Comparison of ENCODE assay signal across 17 cellular contexts in genomic region chr1:115040501-115040900, GRCh38. TPM values are rescaled to one million over a fixed set of nuclear protein-coding genes. Genes with fewer than 3 reads are reported as not detected.
A peak's percentile ranks its signal among the peaks of the same experiment; 100 is the strongest.
DNase-seq lines count a peak whose midpoint lies in the region; TF ChIP-seq lines count a peak whose summit lies in the region.
"Had no signal": no experiment of that assay in that cellular context is flagged by ENCODE, and none has a peak within 500 bp of the region (broad histone marks: within the 10 kb centered on the region; RNA-seq: fewer than 3 reads in every experiment).

No MANE protein-coding gene starts in this region.

- H3K9me3 ChIP-seq in breast epithelium (no peaks in the 10 kb centered on the region), Loucy (ENCODE audit: insufficient read depth, low read depth, low read length) (no peaks in the 10 kb centered on the region), osteoblast (ENCODE audit: low read depth, low read length) (no peaks in the 10 kb centered on the region)

- H3K27ac ChIP-seq in breast epithelium (no peak overlapping the region), osteoblast (ENCODE audit: low read depth, low read length) (no peak overlapping the region)

- TF ChIP-seq POLR2A in breast epithelium (IDR thresholded peaks at IDR 0.05): no peak

- H3K4me2 ChIP-seq in Loucy (ENCODE audit: low read depth, low read length, poor library complexity, severe bottlenecking) (no peak overlapping the region), osteoblast (ENCODE audit: insufficient read depth, low read length) (no peak overlapping the region)

- intact Hi-C loops in MCF 10A (cut with micrococcal nuclease) (loop anchor here (5.0 to 10.0 kb wide), 2 partner anchors 557 to 696 kb away; no protein-coding TSS in a partner anchor), breast epithelium (cut with DNase I; ENCODE audit: low total_unique reads) (no loop called here)

- no peaks in the 10 kb centered on the region for H3K36me3 ChIP-seq in breast epithelium
- H3K36me3 ChIP-seq in Loucy (ENCODE audit: insufficient read depth, low read length): no peaks in the 10 kb centered on the region
- no peaks in the 10 kb centered on the region for H3K36me3 ChIP-seq in osteoblast (ENCODE audit: insufficient read depth, low read length)

- H3K9me3 Mint-ChIP-seq in MCF 10A (ENCODE audit: unreplicated experiment): no peaks in the 10 kb centered on the region
- H3K9me3 Mint-ChIP-seq in chondrocyte (ENCODE audit: low read depth): no peaks in the 10 kb centered on the region

- H3K4me1 ChIP-seq in breast epithelium (no peaks in the 10 kb centered on the region), Loucy (ENCODE audit: insufficient read depth, low read length, poor library complexity, severe bottlenecking) (no peaks in the 10 kb centered on the region), osteoblast (ENCODE audit: insufficient read depth, low read length) (no peaks in the 10 kb centered on the region)

- H4K20me1 ChIP-seq in Loucy (ENCODE audit: insufficient read depth, low read length, poor library complexity, severe bottlenecking) (no peaks in the 10 kb centered on the region), osteoblast (ENCODE audit: insufficient read depth, low read length) (no peaks in the 10 kb centered on the region)

- H3K27me3 ChIP-seq in breast epithelium: no peaks in the 10 kb centered on the region
- no peaks in the 10 kb centered on the region for H3K27me3 ChIP-seq in Loucy (ENCODE audit: insufficient read depth, low read length, poor library complexity, severe bottlenecking)
- peaks cover 21% of the 10 kb centered on the region for H3K27me3 ChIP-seq in osteoblast (ENCODE audit: insufficient read depth, low read length)

- H3K27ac Mint-ChIP-seq in MCF 10A (ENCODE audit: low read depth, unreplicated experiment) (no peak overlapping the region), chondrocyte (ENCODE audit: unreplicated experiment) (no peak overlapping the region)

- H3K9me2 ChIP-seq in Loucy (replicated peaks; ENCODE audit: low read depth, low read length): no peaks in the 10 kb centered on the region

- H3K4me3 Mint-ChIP-seq in MCF 10A (ENCODE audit: unreplicated experiment) (no peak overlapping the region), chondrocyte (ENCODE audit: unreplicated experiment) (no peak overlapping the region)

- H3K4me1 Mint-ChIP-seq in MCF 10A (ENCODE audit: insufficient read depth, unreplicated experiment) (no peaks in the 10 kb centered on the region), chondrocyte (ENCODE audit: low read depth) (peaks cover 5% of the 10 kb centered on the region)

- H3K79me2 ChIP-seq in Loucy (ENCODE audit: insufficient read depth, low read length) (no peaks in the 10 kb centered on the region), osteoblast (ENCODE audit: insufficient read depth, low read length) (no peaks in the 10 kb centered on the region)

- POLR2A ChIA-PET in MCF 10A (lab: Yijun Ruan, JAX): interaction anchor here (0.6 to 2.5 kb wide), 3 partner anchors 11 to 57 kb away, joined by 3 to 8 read pairs (median 3); no protein-coding TSS in a partner anchor

- H3K36me3 Mint-ChIP-seq in MCF 10A (ENCODE audit: insufficient read depth, unreplicated experiment) (no peaks in the 10 kb centered on the region), chondrocyte (ENCODE audit: low read depth) (peaks cover 43% of the 10 kb centered on the region)

- no peak overlapping the region for H3K9ac ChIP-seq in Loucy (ENCODE audit: low read depth, low read length, poor library complexity, severe bottlenecking)

- BruUV-seq in MCF 10A (replicated peaks; lab: Mats Ljungman, UMichigan): no TSS peak

- H3K27me3 Mint-ChIP-seq in MCF 10A (ENCODE audit: insufficient read depth, unreplicated experiment) (peaks cover 28% of the 10 kb centered on the region), chondrocyte (ENCODE audit: low read depth) (no peaks in the 10 kb centered on the region)

- H3K4me3 ChIP-seq in breast epithelium: no peak overlapping the region
- H3K4me3 ChIP-seq in Loucy (ENCODE audit: low read length, poor library complexity, severe bottlenecking): no peak overlapping the region
- H3K4me3 ChIP-seq in osteoblast (ENCODE audit: insufficient read depth, low read length): no peak overlapping the region
- H3K4me3 ChIP-seq: K562 had no signal

- H2AFZ ChIP-seq in Loucy (ENCODE audit: low read length) (no peak overlapping the region), osteoblast (ENCODE audit: low read length) (no peak overlapping the region)

- TF ChIP-seq CTCF in MCF 10A (IDR thresholded peaks at IDR 0.05; ENCODE audit: unreplicated experiment) (peak; percentile 7), breast epithelium (IDR thresholded peaks at IDR 0.05) (no peak), Loucy (conservative IDR thresholded peaks at IDR 0.05; ENCODE audit: low read length) (peak; percentile 44), chondrocyte (IDR thresholded peaks at IDR 0.05) (peak; percentile 16), osteoblast (IDR thresholded peaks at IDR 0.05; ENCODE audit: extremely low read depth, low read depth, low read length) (peak; percentile 11)

- CTCF ChIA-PET in MCF 10A (lab: Yijun Ruan, JAX): interaction anchor here (0.5 to 4.2 kb wide), 9 partner anchors 11 to 78 kb away, joined by 3 to 43 read pairs (median 4); no protein-coding TSS in a partner anchor

- DNase-seq in MCF 10A (ENCODE audit: unreplicated experiment) (no peak), breast epithelium (ENCODE audit: low spot score in 2 of 2) (no peak), chondrocyte (ENCODE audit: low spot score) (no peak), osteoblast (ENCODE audit: insufficient read length, low spot score, missing footprints) (no peak), HUDEP-2 (lab: John Stamatoyannopoulos, UW; ENCODE audit: unreplicated experiment in 76 of 76) (no peak), SHP77 treated with DMSO at 0.1 percent for 48 hours (lab: John Stamatoyannopoulos, UW) (no peak)
- no peak for DNase-seq in activated naive CD4-positive, alpha-beta T cell treated with Interleukin-2 at 50 U/mL for 16 hours
- DNase-seq: 8988T, NCI-H2029, NCI-H2171 treated with DMSO at 0.1 percent for 48 hours, NCI-H774 had no signal

- no peaks in the 10 kb centered on the region for H3F3A ChIP-seq in Loucy (ENCODE audit: low read depth)

RNA-seq across cellular contexts. Expression of gene TSHB, which starts 10.9 kb away (rescaled TPM):
- not detected in 2 replicates for total RNA-seq in MCF 10A (2022)
- not detected for total RNA-seq in breast epithelium
- not detected in 3 replicates for total RNA-seq in chondrocyte
- not detected in 2 replicates for total RNA-seq in osteoblast
- total RNA-seq: H4, HT-29, K562, NCI-H460, RPMI7951 had no signal

RNA-seq across cellular contexts. Expression of gene TSPAN2, which starts 48.8 kb away (rescaled TPM):
- total RNA-seq in MCF 10A (2022) (0.42 TPM in 1 of 2 replicates, not detected in the other), breast epithelium (1 to 10 TPM; 2.6 to 9.7 (median 3.7) TPM), chondrocyte (218 to 498 TPM (median 227 TPM) in 3 replicates), osteoblast (1.4 and 2.1 TPM in 2 replicates)
- total RNA-seq: K562 had no signal

Comparison
In these comparisons a context has a peak if more than half of its experiments do, and no peak if none do; other contexts are left out.
1. CTCF ChIP-seq: peak in MCF 10A (single experiment), Loucy (single experiment), chondrocyte (single experiment) and osteoblast (single experiment); none in breast epithelium (0 of 3).
2. RNA of gene TSPAN2, which starts 48.8 kb away (total RNA-seq): 218 to 498 TPM in chondrocyte; 2.6 to 9.7 TPM in breast epithelium, 1.4 to 2.1 TPM in osteoblast and 0.42 TPM in MCF 10A; every median in the first group is over 10 times any median in the second.